21 cellular contexts compared by ENCODE assay signal in the genomic region with DNA sequence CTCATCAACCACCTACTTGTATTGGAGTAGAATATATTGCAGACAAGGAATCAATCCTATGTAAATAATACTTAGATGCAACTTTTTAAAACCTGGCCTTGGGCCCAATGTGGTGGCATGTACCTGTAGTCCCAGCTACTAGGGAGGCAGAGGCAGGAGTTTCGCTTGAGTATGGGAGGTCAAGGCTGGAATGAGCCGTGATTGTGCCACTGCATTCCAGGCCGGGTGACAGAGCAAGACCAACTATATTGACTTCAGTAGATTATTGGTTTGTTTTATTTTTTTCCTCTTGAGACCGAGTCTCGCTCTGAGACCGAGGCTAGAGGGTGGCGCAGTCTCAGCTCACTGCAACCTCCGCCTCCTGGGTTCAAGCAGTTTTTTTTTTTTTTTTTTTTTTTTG. TPM values are rescaled to one million over a fixed set of nuclear protein-coding genes. Genes with fewer than 3 reads are reported as not detected.
DNase-seq lines count a peak whose midpoint lies in the region; ATAC-seq and TF ChIP-seq lines count a peak whose summit lies in the region.
"Had no signal": no experiment of that assay in that cellular context is flagged by ENCODE, and none has a peak within 500 bp of the region (broad histone marks: within the 10 kb centered on the region; RNA-seq: fewer than 3 reads in every experiment).

No MANE protein-coding gene starts in this region.

- intact Hi-C loops in posterior vena cava (cut with DNase I): no loop called here

- H3K4me3 Mint-ChIP-seq in activated naive CD4-positive, alpha-beta T cell treated with anti-CD3 and anti-CD28 coated beads, Interleukin-2, amount 50 U/mL, for 24 hours: peak overlapping the region; percentile 30
- no peak overlapping the region for H3K4me3 Mint-ChIP-seq in natural killer cell treated with Interleukin-12 subunit alpha and Interleukin-12 subunit beta and Interleukin-15 and Interleukin-18, amount 100 ng/mL, for 72 hours

- TF ChIP-seq POLR2A in gastroesophageal sphincter (IDR thresholded peaks at IDR 0.05): no peak

- TF ChIP-seq CTCF in VCaP (conservative IDR thresholded peaks at IDR 0.05) (no peak), gastroesophageal sphincter (IDR thresholded peaks at IDR 0.05) (no peak)

- no peak for ATAC-seq in gastroesophageal sphincter
- ATAC-seq in natural killer cell treated with Interleukin-12 subunit alpha and Interleukin-12 subunit beta and Interleukin-15 and Interleukin-18, amount 100 ng/mL, for 72 hours: no peak

- no peaks in the 10 kb centered on the region for H3K27me3 ChIP-seq in gastroesophageal sphincter
- H3K27me3 ChIP-seq: BE2C had no signal

- H3K4me3 ChIP-seq in gastroesophageal sphincter: no peak overlapping the region

- H3K27ac Mint-ChIP-seq in activated naive CD4-positive, alpha-beta T cell treated with anti-CD3 and anti-CD28 coated beads, Interleukin-2, amount 50 U/mL, for 24 hours: no peak overlapping the region
- H3K27ac Mint-ChIP-seq in natural killer cell treated with Interleukin-12 subunit alpha and Interleukin-12 subunit beta and Interleukin-15 and Interleukin-18, amount 100 ng/mL, for 72 hours: no peak overlapping the region
- H3K27ac Mint-ChIP-seq: CD4-positive, CD25-positive, alpha-beta regulatory T cell had no signal

- H3K9me3 ChIP-seq in gastroesophageal sphincter: no peaks in the 10 kb centered on the region
- H3K9me3 ChIP-seq: BE2C, Caco-2 had no signal

- H3K36me3 ChIP-seq in gastroesophageal sphincter: no peaks in the 10 kb centered on the region

- DNase-seq in activated naive CD4-positive, alpha-beta T cell treated with anti-CD3 and anti-CD28 coated beads, Interleukin-2, amount 50 U/mL, for 16 hours: no peak
- peak; percentile 23 for DNase-seq in posterior vena cava (ENCODE audit: low spot score)
- DNase-seq in hippocampal formation (lab: John Stamatoyannopoulos, UW): no peak
- no peak for DNase-seq in natural killer cell treated with Interleukin-12 subunit alpha and Interleukin-12 subunit beta and Interleukin-15 and Interleukin-18, amount 100 ng/mL, for 72 hours (ENCODE audit: low spot score)
- no peak for DNase-seq in cerebellar nuclear complex (lab: John Stamatoyannopoulos, UW)
- DNase-seq: 8988T; BE2C; CD4-positive, CD25-positive, alpha-beta regulatory T cell; GDM1; Kasumi-1; NCI-H1092 treated with DMSO at 0.1 percent for 48 hours; NCI-H1694 treated with DMSO at 0.1 percent for 48 hours; NCI-H2227 treated with DMSO at 0.1 percent for 48 hours; NCI-H524; Right ventricle myocardium superior had no signal

- peaks cover 0 to 71% (median 0%) of the 10 kb centered on the region in 3 donors for H3K4me1 ChIP-seq in gastroesophageal sphincter
- H3K4me1 ChIP-seq: BE2C had no signal

- H3K9me3 Mint-ChIP-seq in activated naive CD4-positive, alpha-beta T cell treated with anti-CD3 and anti-CD28 coated beads, Interleukin-2, amount 50 U/mL, for 24 hours: no peaks in the 10 kb centered on the region
- no peaks in the 10 kb centered on the region for H3K9me3 Mint-ChIP-seq in natural killer cell treated with Interleukin-12 subunit alpha and Interleukin-12 subunit beta and Interleukin-15 and Interleukin-18, amount 100 ng/mL, for 72 hours
- H3K9me3 Mint-ChIP-seq: CD4-positive, CD25-positive, alpha-beta regulatory T cell had no signal

- WGBS in gastroesophageal sphincter (ENCODE audit: low coverage in 1 of 2), 2 donors: 96 to 97% methylated on average over 3 to 8 of the region's 8 CpGs

- H3K27me3 Mint-ChIP-seq in activated naive CD4-positive, alpha-beta T cell treated with anti-CD3 and anti-CD28 coated beads, Interleukin-2, amount 50 U/mL, for 24 hours: no peaks in the 10 kb centered on the region
- no peaks in the 10 kb centered on the region for H3K27me3 Mint-ChIP-seq in natural killer cell treated with Interleukin-12 subunit alpha and Interleukin-12 subunit beta and Interleukin-15 and Interleukin-18, amount 100 ng/mL, for 72 hours

- no peak for TF ChIP-seq EP300 in gastroesophageal sphincter (IDR thresholded peaks at IDR 0.05)

- H3K4me1 Mint-ChIP-seq in activated naive CD4-positive, alpha-beta T cell treated with anti-CD3 and anti-CD28 coated beads, Interleukin-2, amount 50 U/mL, for 24 hours: peaks cover 44% of the 10 kb centered on the region
- H3K4me1 Mint-ChIP-seq in natural killer cell treated with Interleukin-12 subunit alpha and Interleukin-12 subunit beta and Interleukin-15 and Interleukin-18, amount 100 ng/mL, for 72 hours (ENCODE audit: low read depth in 2 of 2): peaks cover 16 to 22% of the 10 kb centered on the region in 2 donors

- peaks cover 12% of the 10 kb centered on the region for H3K36me3 Mint-ChIP-seq in activated naive CD4-positive, alpha-beta T cell treated with anti-CD3 and anti-CD28 coated beads, Interleukin-2, amount 50 U/mL, for 24 hours
- H3K36me3 Mint-ChIP-seq in natural killer cell treated with Interleukin-12 subunit alpha and Interleukin-12 subunit beta and Interleukin-15 and Interleukin-18, amount 100 ng/mL, for 72 hours: peaks cover 10% of the 10 kb centered on the region

- H3K27ac ChIP-seq in VCaP: peak overlapping the region; percentile 95
- peak overlapping the region in 3 of 4 donors; percentile 50 to 94 (median 91) for H3K27ac ChIP-seq in gastroesophageal sphincter

RNA-seq across cellular contexts. Expression of a gene that starts 3.6 kb away (rescaled TPM):
- 10 to 100 TPM; 30.0 to 68.2 (median 56.8) TPM for total RNA-seq in gastroesophageal sphincter
- total RNA-seq in posterior vena cava: 10 to 100 TPM; 63.2 to 72.0 TPM
- total RNA-seq in natural killer cell treated with Interleukin-12 subunit alpha and Interleukin-12 subunit beta and Interleukin-15 and Interleukin-18, amount 100 ng/mL, for 72 hours: 10 to 100 TPM; 68.5 to 79.0 TPM

RNA-seq across cellular contexts. Expression of a gene that starts 7.9 kb away (rescaled TPM):
- total RNA-seq in gastroesophageal sphincter (not detected), posterior vena cava (not detected)
- not detected for total RNA-seq in natural killer cell treated with Interleukin-12 subunit alpha and Interleukin-12 subunit beta and Interleukin-15 and Interleukin-18, amount 100 ng/mL, for 72 hours
- total RNA-seq: Caco-2; CD4-positive, CD25-positive, alpha-beta regulatory T cell; Daoy; H1; Right ventricle myocardium superior had no signal
